16 cellular contexts compared by ENCODE assay signal in the genomic region with DNA sequence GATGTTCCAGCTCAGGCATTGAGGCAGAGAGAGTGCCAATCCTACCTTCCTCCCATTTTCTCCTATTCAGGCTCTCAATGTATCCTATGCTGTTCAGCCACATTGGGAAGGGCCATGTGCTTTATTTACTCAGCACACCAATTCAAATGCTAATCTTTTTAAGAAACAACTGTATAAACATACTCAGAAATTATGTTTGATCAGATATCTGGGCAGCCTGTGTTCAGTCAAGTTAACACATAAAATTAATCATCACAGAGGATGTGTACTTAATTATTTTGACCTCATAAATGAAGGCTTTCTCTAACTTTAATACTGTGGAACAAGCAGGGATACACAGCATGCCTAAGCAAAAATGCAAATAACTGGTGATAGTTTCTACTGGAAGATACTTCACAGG.
A peak's percentile ranks its signal among the peaks of the same experiment; 100 is the strongest.
DNase-seq lines count a peak whose midpoint lies in the region; ATAC-seq and TF ChIP-seq lines count a peak whose summit lies in the region.
"Had no signal": no experiment of that assay in that cellular context is flagged by ENCODE, and none has a peak within 500 bp of the region (broad histone marks: within the 10 kb centered on the region; RNA-seq: fewer than 3 reads in every experiment).

No MANE protein-coding gene starts in this region.

- H3K27ac ChIP-seq in GM23338 (ENCODE audit: low read depth) (no peak overlapping the region), SU-DHL-6 (ENCODE audit: low read depth, low read length) (no peak overlapping the region), Peyer's patch (no peak overlapping the region)
- H3K27ac ChIP-seq: A549, C4-2B had no signal

- H4K20me1 ChIP-seq in GM23338 (replicated peaks; ENCODE audit: insufficient read depth) (no peaks in the 10 kb centered on the region), SU-DHL-6 (ENCODE audit: low read depth, low read length) (no peaks in the 10 kb centered on the region)

- TF ChIP-seq CTCF in GM23338 (conservative IDR thresholded peaks at IDR 0.05; ENCODE audit: low read depth in 2 of 2): no peak
- no peak for TF ChIP-seq CTCF in SU-DHL-6 (IDR thresholded peaks at IDR 0.05; ENCODE audit: insufficient read depth, low read length, poor library complexity, severe bottlenecking)
- no peak for TF ChIP-seq CTCF in Peyer's patch (IDR thresholded peaks at IDR 0.05)

- H2AFZ ChIP-seq in GM23338: no peak overlapping the region
- peak overlapping the region; percentile 4 for H2AFZ ChIP-seq in SU-DHL-6 (ENCODE audit: low read depth, low read length, severe bottlenecking)

- peaks cover 5% of the 10 kb centered on the region; the same call in 1 of the 2 replicates for H3K4me1 ChIP-seq in GM23338 (ENCODE audit: insufficient read depth)
- H3K4me1 ChIP-seq in Peyer's patch: no peaks in the 10 kb centered on the region
- H3K4me1 ChIP-seq: A549 had no signal

- H3K9me3 ChIP-seq in SU-DHL-6 (ENCODE audit: insufficient read depth, low read length): 0 out of 2 replicates have a peak, but pooled peaks cover 6% of the 10 kb centered on the region
- H3K9me3 ChIP-seq in Peyer's patch: no peaks in the 10 kb centered on the region
- H3K9me3 ChIP-seq: A549 had no signal

- H3K9ac ChIP-seq in SU-DHL-6 (ENCODE audit: low read length): no peak overlapping the region

- DNase-seq in GM23338 (ENCODE audit: low spot score) (no peak), SHP77 (lab: John Stamatoyannopoulos, UW) (peak; percentile 21 to 45), T-helper 1 cell (no peak), Peyer's patch (no peak)
- no peak for DNase-seq in activated naive CD4-positive, alpha-beta T cell treated with anti-CD3 and anti-CD28 coated beads, Interleukin-2, amount 50 U/mL, for 72 hours (ENCODE audit: low spot score in 2 of 2)
- DNase-seq: AML-193; CD4-positive, alpha-beta T cell; DMS79 treated with DMSO at 0.1 percent for 48 hours; GF-D8; GOT3; H7 had no signal

- H3K4me2 ChIP-seq in GM23338 (no peak overlapping the region), SU-DHL-6 (ENCODE audit: low read depth, low read length, poor library complexity, severe bottlenecking) (no peak overlapping the region)
- H3K4me2 ChIP-seq: A549 had no signal

- no peaks in the 10 kb centered on the region for H3K36me3 Mint-ChIP-seq in GM23338 (ENCODE audit: low read depth)
- H3K36me3 Mint-ChIP-seq in activated naive CD4-positive, alpha-beta T cell treated with anti-CD3 and anti-CD28 coated beads, Interleukin-2, amount 50 U/mL, for 72 hours: no peaks in the 10 kb centered on the region
- H3K36me3 Mint-ChIP-seq: IgD-negative memory B cell had no signal

- no peak for ATAC-seq in GM23338
- ATAC-seq in activated naive CD4-positive, alpha-beta T cell treated with anti-CD3 and anti-CD28 coated beads, Interleukin-2, amount 50 U/mL, for 72 hours: no peak
- ATAC-seq: A549, HepG2 had no signal

- H3K4me3 ChIP-seq in GM23338: no peak overlapping the region
- H3K4me3 ChIP-seq in SU-DHL-6 (ENCODE audit: insufficient read depth, low read length, poor library complexity, severe bottlenecking): no peak overlapping the region
- H3K4me3 ChIP-seq in Peyer's patch: no peak overlapping the region
- H3K4me3 ChIP-seq: A549 had no signal

- H3K4me3 Mint-ChIP-seq in GM23338: no peak overlapping the region
- H3K4me3 Mint-ChIP-seq: CD4-positive, alpha-beta T cell; IgD-negative memory B cell had no signal

- H3F3A ChIP-seq in GM23338 (replicated peaks; ENCODE audit: low read depth) (no peaks in the 10 kb centered on the region), SU-DHL-6 (ENCODE audit: insufficient read depth) (no peaks in the 10 kb centered on the region)

- H3K9me2 ChIP-seq in GM23338 (ENCODE audit: insufficient read depth) (no peaks in the 10 kb centered on the region), SU-DHL-6 (replicated peaks; ENCODE audit: insufficient read depth, low read length) (no peaks in the 10 kb centered on the region)

- peaks cover 4% of the 10 kb centered on the region; the same call in 2 of the 3 replicates for H3K4me1 Mint-ChIP-seq in GM23338
- H3K4me1 Mint-ChIP-seq: IgD-negative memory B cell had no signal

- H3K27me3 ChIP-seq in GM23338 (ENCODE audit: insufficient read depth) (no peaks in the 10 kb centered on the region), SU-DHL-6 (ENCODE audit: low read length) (no peaks in the 10 kb centered on the region), Peyer's patch (no peaks in the 10 kb centered on the region)

- H3K79me2 ChIP-seq in GM23338 (replicated peaks; ENCODE audit: insufficient read depth): no peaks in the 10 kb centered on the region
- H3K79me2 ChIP-seq in SU-DHL-6 (ENCODE audit: insufficient read depth, low read length): no peaks in the 10 kb centered on the region

- no peaks in the 10 kb centered on the region for H3K9me3 Mint-ChIP-seq in GM23338
- H3K9me3 Mint-ChIP-seq in activated naive CD4-positive, alpha-beta T cell treated with anti-CD3 and anti-CD28 coated beads, Interleukin-2, amount 50 U/mL, for 72 hours: no peaks in the 10 kb centered on the region
- H3K9me3 Mint-ChIP-seq: CD4-positive, alpha-beta T cell; IgD-negative memory B cell had no signal

- H3K27me3 Mint-ChIP-seq in GM23338 (ENCODE audit: insufficient read depth, low read depth, poor library complexity): no peaks in the 10 kb centered on the region
- H3K27me3 Mint-ChIP-seq: CD4-positive, alpha-beta T cell had no signal

- no peaks in the 10 kb centered on the region for H3K36me3 ChIP-seq in GM23338 (ENCODE audit: insufficient read depth)
- no peaks in the 10 kb centered on the region for H3K36me3 ChIP-seq in SU-DHL-6 (ENCODE audit: low read length)
- no peaks in the 10 kb centered on the region for H3K36me3 ChIP-seq in Peyer's patch

- peak overlapping the region; percentile 61 for H3K27ac Mint-ChIP-seq in GM23338
- H3K27ac Mint-ChIP-seq in activated naive CD4-positive, alpha-beta T cell treated with anti-CD3 and anti-CD28 coated beads, Interleukin-2, amount 50 U/mL, for 72 hours: no peak overlapping the region
- H3K27ac Mint-ChIP-seq: CD4-positive, alpha-beta T cell; IgD-negative memory B cell had no signal

- TF ChIP-seq POLR2A in Peyer's patch (IDR thresholded peaks at IDR 0.05): no peak

TF ChIP-seq in GM23338, 12 proteins besides CTCF, POLR2A, EP300 and RAD21 (continues in another document):
- no peak for TF ChIP-seq ZNF331 (CRISPR knock-in tag; IDR thresholded peaks at IDR 0.05; ENCODE audit: low read depth)
- no peak for TF ChIP-seq ZNF114 (CRISPR knock-in tag; IDR thresholded peaks at IDR 0.05)
- TF ChIP-seq, protein P1, sequence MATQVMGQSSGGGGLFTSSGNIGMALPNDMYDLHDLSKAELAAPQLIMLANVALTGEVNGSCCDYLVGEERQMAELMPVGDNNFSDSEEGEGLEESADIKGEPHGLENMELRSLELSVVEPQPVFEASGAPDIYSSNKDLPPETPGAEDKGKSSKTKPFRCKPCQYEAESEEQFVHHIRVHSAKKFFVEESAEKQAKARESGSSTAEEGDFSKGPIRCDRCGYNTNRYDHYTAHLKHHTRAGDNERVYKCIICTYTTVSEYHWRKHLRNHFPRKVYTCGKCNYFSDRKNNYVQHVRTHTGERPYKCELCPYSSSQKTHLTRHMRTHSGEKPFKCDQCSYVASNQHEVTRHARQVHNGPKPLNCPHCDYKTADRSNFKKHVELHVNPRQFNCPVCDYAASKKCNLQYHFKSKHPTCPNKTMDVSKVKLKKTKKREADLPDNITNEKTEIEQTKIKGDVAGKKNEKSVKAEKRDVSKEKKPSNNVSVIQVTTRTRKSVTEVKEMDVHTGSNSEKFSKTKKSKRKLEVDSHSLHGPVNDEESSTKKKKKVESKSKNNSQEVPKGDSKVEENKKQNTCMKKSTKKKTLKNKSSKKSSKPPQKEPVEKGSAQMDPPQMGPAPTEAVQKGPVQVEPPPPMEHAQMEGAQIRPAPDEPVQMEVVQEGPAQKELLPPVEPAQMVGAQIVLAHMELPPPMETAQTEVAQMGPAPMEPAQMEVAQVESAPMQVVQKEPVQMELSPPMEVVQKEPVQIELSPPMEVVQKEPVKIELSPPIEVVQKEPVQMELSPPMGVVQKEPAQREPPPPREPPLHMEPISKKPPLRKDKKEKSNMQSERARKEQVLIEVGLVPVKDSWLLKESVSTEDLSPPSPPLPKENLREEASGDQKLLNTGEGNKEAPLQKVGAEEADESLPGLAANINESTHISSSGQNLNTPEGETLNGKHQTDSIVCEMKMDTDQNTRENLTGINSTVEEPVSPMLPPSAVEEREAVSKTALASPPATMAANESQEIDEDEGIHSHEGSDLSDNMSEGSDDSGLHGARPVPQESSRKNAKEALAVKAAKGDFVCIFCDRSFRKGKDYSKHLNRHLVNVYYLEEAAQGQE (IDR thresholded peaks at IDR 0.05; ENCODE audit: unreplicated experiment): no peak
- no peak for TF ChIP-seq CREB1 (CRISPR knock-in tag; IDR thresholded peaks at IDR 0.05; ENCODE audit: low read depth)
- TF ChIP-seq JUNB (IDR thresholded peaks at IDR 0.05; ENCODE audit: unreplicated experiment): no peak

Comparison
In these comparisons a context has a peak if more than half of its experiments do, and no peak if none do; other contexts are left out.
1. DNase-seq: peak in SHP77 (2 of 2); none in GM23338 (single experiment), T-helper 1 cell (0 of 5), activated naive CD4-positive, alpha-beta T cell treated with anti-CD3 and anti-CD28 coated beads, Interleukin-2, amount 50 U/mL, for 72 hours (0 of 2) and Peyer's patch (0 of 3).